ENCODE assay signal across 1 cellular context in genomic region chr22:17430298-17430900, GRCh38.
TF ChIP-seq lines count a peak whose summit lies in the region.

No MANE protein-coding gene starts in this region.

TF ChIP-seq in HEK293, 187 proteins besides CTCF, POLR2A, EP300 and RAD21 (continued from another document):
- TF ChIP-seq PATZ1 (tag by site-specific recombination; IDR thresholded peaks at IDR 0.05) (0 out of 2 replicates have a peak, but pooled peaks have one; percentile 16), EGR2 (tag by site-specific recombination; IDR thresholded peaks at IDR 0.05; ENCODE audit: low read depth) (peak; percentile 89), GLIS1 (tag by site-specific recombination; IDR thresholded peaks at IDR 0.05) (peak; percentile 54; the same call in 1 of the 2 replicates), ZNF10 (tag by site-specific recombination; IDR thresholded peaks at IDR 0.05) (no peak), ZBTB21 (tag by site-specific recombination; IDR thresholded peaks at IDR 0.05) (no peak), ZBTB44 (tag by site-specific recombination; IDR thresholded peaks at IDR 0.05) (0 out of 2 replicates have a peak, but pooled peaks have one; percentile 5), ZNF747 (tag by site-specific recombination; IDR thresholded peaks at IDR 0.05) (no peak)
- TF ChIP-seq, protein P1, sequence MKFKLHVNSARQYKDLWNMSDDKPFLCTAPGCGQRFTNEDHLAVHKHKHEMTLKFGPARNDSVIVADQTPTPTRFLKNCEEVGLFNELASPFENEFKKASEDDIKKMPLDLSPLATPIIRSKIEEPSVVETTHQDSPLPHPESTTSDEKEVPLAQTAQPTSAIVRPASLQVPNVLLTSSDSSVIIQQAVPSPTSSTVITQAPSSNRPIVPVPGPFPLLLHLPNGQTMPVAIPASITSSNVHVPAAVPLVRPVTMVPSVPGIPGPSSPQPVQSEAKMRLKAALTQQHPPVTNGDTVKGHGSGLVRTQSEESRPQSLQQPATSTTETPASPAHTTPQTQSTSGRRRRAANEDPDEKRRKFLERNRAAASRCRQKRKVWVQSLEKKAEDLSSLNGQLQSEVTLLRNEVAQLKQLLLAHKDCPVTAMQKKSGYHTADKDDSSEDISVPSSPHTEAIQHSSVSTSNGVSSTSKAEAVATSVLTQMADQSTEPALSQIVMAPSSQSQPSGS (tag by site-specific recombination; IDR thresholded peaks at IDR 0.05; ENCODE audit: low read depth), result peak; percentile 58; the same call in 1 of the 2 replicates
TF ChIP-seq in HEK293: peak in this region for 9.
